ENCODE assay signal across 9 cellular contexts in the genomic region with DNA sequence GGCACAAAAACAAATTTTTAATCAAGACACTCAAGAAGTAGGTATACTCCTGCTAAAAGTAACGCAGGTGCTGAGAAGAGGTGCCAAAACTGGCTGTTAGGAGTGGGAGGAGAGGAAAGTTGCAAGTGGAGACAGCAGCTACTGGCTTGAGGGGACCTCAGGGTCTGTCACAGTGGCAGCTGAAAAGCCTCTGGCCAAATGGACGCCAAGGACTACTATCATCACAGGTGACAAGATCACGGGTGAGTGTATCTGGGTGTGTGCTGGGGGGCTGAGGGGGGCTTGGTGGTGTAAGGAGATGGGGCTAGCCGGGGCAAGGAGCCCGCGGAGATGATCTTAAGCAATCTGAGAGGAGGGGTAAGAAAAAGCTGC. TPM values are rescaled to one million over a fixed set of nuclear protein-coding genes. Genes with fewer than 3 reads are reported as not detected.
DNase-seq lines count a peak whose midpoint lies in the region; ATAC-seq and TF ChIP-seq lines count a peak whose summit lies in the region.
"Had no signal": no experiment of that assay in that cellular context is flagged by ENCODE, and none has a peak within 500 bp of the region (broad histone marks: within the 10 kb centered on the region; RNA-seq: fewer than 3 reads in every experiment).

No MANE protein-coding gene starts in this region.

- peaks cover 9% of the 10 kb centered on the region for H3K79me2 ChIP-seq in trophoblast cell (ENCODE audit: control insufficient read depth, insufficient read depth, low read length, poor library complexity)

- H3K36me3 ChIP-seq in SJCRH30 (peaks cover 34% of the 10 kb centered on the region), trophoblast cell (ENCODE audit: control insufficient read depth in 1 of 2, insufficient read depth in 2 of 2, low read length in 2 of 2) (peaks cover 5 to 10% of the 10 kb centered on the region in 2 experiments)

- no peaks in the 10 kb centered on the region for H3K4me1 ChIP-seq in SJCRH30
- peaks cover 5 to 10% of the 10 kb centered on the region in 2 experiments for H3K4me1 ChIP-seq in trophoblast cell (ENCODE audit: control insufficient read depth in 1 of 2, insufficient read depth in 2 of 2, low read length in 2 of 2)

- no CpG with 5 or more reads among the region's 6 CpGs for WGBS in trophoblast cell (ENCODE audit: extremely low coverage, insufficient coverage, insufficient read length)

- no peak overlapping the region for H3K23ac ChIP-seq in trophoblast cell (ENCODE audit: low read length)

- no peak overlapping the region for H2AK5ac ChIP-seq in trophoblast cell (ENCODE audit: low read length)

- no peak overlapping the region for H2BK12ac ChIP-seq in trophoblast cell (ENCODE audit: low read length)

- H3K27me3 ChIP-seq in SJCRH30 (no peaks in the 10 kb centered on the region), trophoblast cell (ENCODE audit: insufficient read depth, low read length) (no peaks in the 10 kb centered on the region)

- peak overlapping the region; percentile 70 for H3K18ac ChIP-seq in trophoblast cell (ENCODE audit: low read length)

- H3K4ac ChIP-seq in trophoblast cell (ENCODE audit: low read depth, low read length), result peak overlapping the region; percentile 26

- H3K9ac ChIP-seq in trophoblast cell (ENCODE audit: low read length), result peak overlapping the region; percentile 82

- DNase-seq in SJCRH30, result peak; percentile 4 to 13
- peak; percentile 1 for DNase-seq in fibroblast of mammary gland (ENCODE audit: low read depth)
- no peak for DNase-seq in trophoblast cell
- no peak for DNase-seq in NCI-H2029 treated with DMSO at 0.1 percent for 48 hours (lab: John Stamatoyannopoulos, UW)

- peak overlapping the region; percentile 85 for H2AFZ ChIP-seq in trophoblast cell (ENCODE audit: insufficient read depth, low read length, poor library complexity)

- TF ChIP-seq CTCF in C4-2B (conservative IDR thresholded peaks at IDR 0.05) (no peak), fibroblast of mammary gland (conservative IDR thresholded peaks at IDR 0.05; ENCODE audit: control insufficient read depth, insufficient read depth, low read depth, low read length) (no peak)

- peak overlapping the region; percentile 90 for H3K14ac ChIP-seq in trophoblast cell (ENCODE audit: low read length)

- H3K79me1 ChIP-seq in trophoblast cell (ENCODE audit: low read length), result peaks cover 6% of the 10 kb centered on the region

- H4K12ac ChIP-seq in trophoblast cell (ENCODE audit: low read depth, low read length), result peak overlapping the region; percentile 86

- peak overlapping the region; percentile 96 for H4K8ac ChIP-seq in trophoblast cell (ENCODE audit: low read depth, low read length)

- H3K27ac ChIP-seq in C4-2B (peak overlapping the region; percentile 68), SJCRH30 (peak overlapping the region; percentile 93), trophoblast cell (ENCODE audit: low read depth, low read length) (no peak overlapping the region)

- H3K4me3 ChIP-seq in SJCRH30 (peak overlapping the region; percentile 96), fibroblast of mammary gland (ENCODE audit: control insufficient read depth, low read depth, low read length) (peak overlapping the region; percentile 89), trophoblast cell (ENCODE audit: low read depth, low read length) (peak overlapping the region; percentile 89)

- peak; percentile 2 for ATAC-seq in GM21737 (IDR thresholded peaks at IDR 0.05; ENCODE audit: unreplicated experiment)
- ATAC-seq in esophagus mucosa, result no peak
- no peak for ATAC-seq in HG03108 (IDR thresholded peaks at IDR 0.05; ENCODE audit: unreplicated experiment)

- H2BK120ac ChIP-seq in trophoblast cell (ENCODE audit: insufficient read depth, low read length, poor library complexity), result peak overlapping the region; percentile 1

- H3K9me3 ChIP-seq in SJCRH30 (replicated peaks), result no peaks in the 10 kb centered on the region
- no peaks in the 10 kb centered on the region for H3K9me3 ChIP-seq in trophoblast cell (ENCODE audit: insufficient read depth, low read depth, low read length)

- H3K4me2 ChIP-seq in trophoblast cell (ENCODE audit: low read length), result peak overlapping the region; percentile 86

- no peak overlapping the region for H2BK5ac ChIP-seq in trophoblast cell (ENCODE audit: low read depth, low read length, poor library complexity)

- peak overlapping the region; percentile 29 for H4K91ac ChIP-seq in trophoblast cell (ENCODE audit: low read depth, low read length)

RNA-seq across cellular contexts. Expression of a gene that starts 0.7 kb away (rescaled TPM):
- total RNA-seq in SJCRH30 (2014; rRNA removed; shearing (Covaris generic)), result 12.7 and 13.5 TPM in 2 replicates
- 5.2 TPM in 2 replicates for polyA plus RNA-seq in trophoblast cell (2013)
- 4.9 TPM for total RNA-seq in esophagus mucosa

RNA-seq across cellular contexts. Expression of a gene that starts 13.5 kb away (rescaled TPM):
- total RNA-seq in SJCRH30 (2014; rRNA removed; shearing (Covaris generic)), result not detected in 2 replicates
- polyA plus RNA-seq in trophoblast cell (2013), result 0.36 and 0.49 TPM in 2 replicates
- not detected for total RNA-seq in esophagus mucosa
- total RNA-seq: renal cortical epithelial cell had no signal

Comparison
In these comparisons a context has a peak if more than half of its experiments do, and no peak if none do; other contexts are left out.
1. DNase-seq: peak in SJCRH30 (2 of 2) and fibroblast of mammary gland (single experiment); none in trophoblast cell (0 of 2) and NCI-H2029 treated with DMSO at 0.1 percent for 48 hours (single experiment).
2. Peak in every context shown above with its lines, with median percentiles within 50 percentile points of each other: H3K4me3 ChIP-seq.